ENCODE assay signal across 8 cellular contexts in genomic region chr4:87853108-87853507, GRCh38. TPM values are rescaled to one million over a fixed set of nuclear protein-coding genes. Genes with fewer than 3 reads are reported as not detected.
DNase-seq lines count a peak whose midpoint lies in the region; ATAC-seq and TF ChIP-seq lines count a peak whose summit lies in the region.

No MANE protein-coding gene starts in this region.

- H3K36me3 ChIP-seq in lower lobe of right lung: no peaks in the 10 kb centered on the region

- no peak for ATAC-seq in natural killer cell
- no peak for ATAC-seq in natural killer cell treated with Interleukin-12 subunit alpha and Interleukin-12 subunit beta and Interleukin-15 and Interleukin-18, amount 100 ng/mL, for 72 hours
- ATAC-seq in lower lobe of right lung: no peak

- no peak overlapping the region for H3K27ac ChIP-seq in lower lobe of right lung

- no peak for DNase-seq in natural killer cell
- DNase-seq in natural killer cell treated with Interleukin-12 subunit alpha and Interleukin-12 subunit beta and Interleukin-15 and Interleukin-18, amount 100 ng/mL, for 72 hours (ENCODE audit: low spot score): no peak
- peak; percentile 30 for DNase-seq in NCI-H2029 treated with DMSO at 0.1 percent for 48 hours (lab: John Stamatoyannopoulos, UW)
- peak; percentile 61 for DNase-seq in MCF 10A (ENCODE audit: unreplicated experiment)
- DNase-seq in lower lobe of right lung: no peak
- DNase-seq in posterior cingulate gyrus: no peak
- DNase-seq in lower leg skin (ENCODE audit: low spot score in 2 of 2): no peak
- no peak for DNase-seq in activated CD8-positive, alpha-beta memory T cell treated with anti-CD3 and anti-CD28 coated beads, Interleukin-2, amount 50 U/mL, for 4 hours

- no peaks in the 10 kb centered on the region for H3K9me3 ChIP-seq in lower lobe of right lung

- intact Hi-C loops in natural killer cell (cut with micrococcal nuclease): loop anchor here (1.0 kb wide), 1 partner anchor 120 kb away; no protein-coding TSS in a partner anchor
- intact Hi-C loops in MCF 10A (cut with micrococcal nuclease): loop anchor here (1.0 to 2.0 kb wide), 4 partner anchors 120 to 662 kb away; no protein-coding TSS in a partner anchor
- intact Hi-C loops in lower lobe of right lung (cut with DNase I): loop anchor here (10.0 kb wide), 1 partner anchor 122 kb away; the partner anchor contains the start of gene SPP1
- intact Hi-C loops in posterior cingulate gyrus (cut with DNase I): loop anchor here (1.0 to 10.0 kb wide), 5 partner anchors 120 to 662 kb away; no protein-coding TSS in a partner anchor
- intact Hi-C loops in lower leg skin (cut with DNase I; ENCODE audit: low total_unique reads): loop anchor here (10.0 kb wide), 3 partner anchors 122 to 662 kb away; partner anchors contain the start of gene SPP1

- H3K36me3 Mint-ChIP-seq in natural killer cell (no peaks in the 10 kb centered on the region), MCF 10A (ENCODE audit: insufficient read depth, unreplicated experiment) (no peaks in the 10 kb centered on the region)
- H3K36me3 Mint-ChIP-seq in natural killer cell treated with Interleukin-12 subunit alpha and Interleukin-12 subunit beta and Interleukin-15 and Interleukin-18, amount 100 ng/mL, for 72 hours: no peaks in the 10 kb centered on the region

- H3K4me1 ChIP-seq in lower lobe of right lung: peaks cover 17% of the 10 kb centered on the region

- CTCF ChIA-PET in MCF 10A (lab: Yijun Ruan, JAX): interaction anchor here (0.6 to 3.9 kb wide), 36 partner anchors 10 to 1943 kb away, joined by 3 to 57 read pairs (median 4); partner anchors contain the start of gene SPP1

- H3K27ac Mint-ChIP-seq in natural killer cell: no peak overlapping the region
- H3K27ac Mint-ChIP-seq in natural killer cell treated with Interleukin-12 subunit alpha and Interleukin-12 subunit beta and Interleukin-15 and Interleukin-18, amount 100 ng/mL, for 72 hours: no peak overlapping the region
- no peak overlapping the region for H3K27ac Mint-ChIP-seq in MCF 10A (ENCODE audit: low read depth, unreplicated experiment)

- BruUV-seq in MCF 10A (replicated peaks; lab: Mats Ljungman, UMichigan): no TSS peak

- H3K4me3 Mint-ChIP-seq in natural killer cell (no peak overlapping the region), MCF 10A (ENCODE audit: unreplicated experiment) (no peak overlapping the region)
- no peak overlapping the region for H3K4me3 Mint-ChIP-seq in natural killer cell treated with Interleukin-12 subunit alpha and Interleukin-12 subunit beta and Interleukin-15 and Interleukin-18, amount 100 ng/mL, for 72 hours

- H3K27me3 ChIP-seq in lower lobe of right lung (ENCODE audit: low read depth): no peaks in the 10 kb centered on the region

- H3K4me1 Mint-ChIP-seq in natural killer cell (peaks cover 10 to 31% of the 10 kb centered on the region in 2 donors), MCF 10A (ENCODE audit: insufficient read depth, unreplicated experiment) (peaks cover 15% of the 10 kb centered on the region)
- peaks cover 12 to 19% of the 10 kb centered on the region in 2 donors for H3K4me1 Mint-ChIP-seq in natural killer cell treated with Interleukin-12 subunit alpha and Interleukin-12 subunit beta and Interleukin-15 and Interleukin-18, amount 100 ng/mL, for 72 hours (ENCODE audit: low read depth in 2 of 2)

- POLR2A ChIA-PET in MCF 10A (lab: Yijun Ruan, JAX): interaction anchor here (0.6 to 1.8 kb wide), 6 partner anchors 22 to 477 kb away, joined by 3 to 13 read pairs (median 3); partner anchors contain the start of gene HSD17B11

- no peak for TF ChIP-seq POLR2A in lower leg skin (IDR thresholded peaks at IDR 0.05)

- WGBS in lower leg skin, 2 donors: 1 to 3% methylated on average over 3 of the region's 3 CpGs

- no peaks in the 10 kb centered on the region for H3K9me3 Mint-ChIP-seq in natural killer cell
- H3K9me3 Mint-ChIP-seq in natural killer cell treated with Interleukin-12 subunit alpha and Interleukin-12 subunit beta and Interleukin-15 and Interleukin-18, amount 100 ng/mL, for 72 hours: no peaks in the 10 kb centered on the region
- H3K9me3 Mint-ChIP-seq in MCF 10A (ENCODE audit: unreplicated experiment): no peaks in the 10 kb centered on the region

- TF ChIP-seq CTCF in natural killer cell (IDR thresholded peaks at IDR 0.05) (peak; percentile 39), MCF 10A (IDR thresholded peaks at IDR 0.05; ENCODE audit: unreplicated experiment) (peak; percentile 51), lower lobe of right lung (IDR thresholded peaks at IDR 0.05) (peak; percentile 47), lower leg skin (IDR thresholded peaks at IDR 0.05) (no peak)

- H3K4me3 ChIP-seq in lower lobe of right lung (no peak overlapping the region), lower leg skin (ENCODE audit: low read depth, poor library complexity, severe bottlenecking) (no peak overlapping the region)

- peaks cover 3 to 7% of the 10 kb centered on the region in 2 donors for H3K27me3 Mint-ChIP-seq in natural killer cell (ENCODE audit: low read depth in 2 of 2)
- H3K27me3 Mint-ChIP-seq in natural killer cell treated with Interleukin-12 subunit alpha and Interleukin-12 subunit beta and Interleukin-15 and Interleukin-18, amount 100 ng/mL, for 72 hours: peaks cover 8 to 28% of the 10 kb centered on the region in 2 donors
- no peaks in the 10 kb centered on the region for H3K27me3 Mint-ChIP-seq in MCF 10A (ENCODE audit: insufficient read depth, unreplicated experiment)

RNA-seq across cellular contexts. Expression of gene MEPE, which starts 20.3 kb away (rescaled TPM):
- total RNA-seq in natural killer cell (not detected), MCF 10A (2022) (not detected in 2 replicates), lower lobe of right lung (not detected), lower leg skin (not detected)
- total RNA-seq in natural killer cell treated with Interleukin-12 subunit alpha and Interleukin-12 subunit beta and Interleukin-15 and Interleukin-18, amount 100 ng/mL, for 72 hours: not detected

RNA-seq across cellular contexts. Expression of gene IBSP, which starts 53.8 kb away (rescaled TPM):
- total RNA-seq in natural killer cell (not detected), MCF 10A (2022) (not detected in 2 replicates), lower lobe of right lung (not detected), lower leg skin (not detected)
- total RNA-seq in natural killer cell treated with Interleukin-12 subunit alpha and Interleukin-12 subunit beta and Interleukin-15 and Interleukin-18, amount 100 ng/mL, for 72 hours: not detected

Comparison
In these comparisons a context has a peak if more than half of its experiments do, and no peak if none do; other contexts are left out.
1. DNase-seq: peak in NCI-H2029 treated with DMSO at 0.1 percent for 48 hours (single experiment) and MCF 10A (single experiment); none in natural killer cell (single experiment), natural killer cell treated with Interleukin-12 subunit alpha and Interleukin-12 subunit beta and Interleukin-15 and Interleukin-18, amount 100 ng/mL, for 72 hours (single experiment), lower lobe of right lung (single experiment), posterior cingulate gyrus (0 of 10), lower leg skin (0 of 2) and activated CD8-positive, alpha-beta memory T cell treated with anti-CD3 and anti-CD28 coated beads, Interleukin-2, amount 50 U/mL, for 4 hours (single experiment).
2. CTCF ChIP-seq: peak in natural killer cell (single experiment), MCF 10A (single experiment) and lower lobe of right lung (single experiment); none in lower leg skin (0 of 3).